In genomic region chr11:10752061-10752460, GRCh38 we compare ENCODE assay signal across 8 cellular contexts. TPM values are rescaled to one million over a fixed set of nuclear protein-coding genes. Genes with fewer than 3 reads are reported as not detected.
DNase-seq lines count a peak whose midpoint lies in the region; ATAC-seq and TF ChIP-seq lines count a peak whose summit lies in the region.

No MANE protein-coding gene starts in this region.

- H4K20me1 ChIP-seq in DND-41 (ENCODE audit: insufficient read depth, low read length) (no peaks in the 10 kb centered on the region; the same call in 1 of the 2 replicates), OCI-LY3 (ENCODE audit: insufficient read depth, low read length) (no peaks in the 10 kb centered on the region)

- peak overlapping the region; percentile 81 for H3K4me2 ChIP-seq in DND-41 (ENCODE audit: insufficient read depth, low read length)
- H3K4me2 ChIP-seq in OCI-LY3 (ENCODE audit: low read length): peak overlapping the region; percentile 95

- TF ChIP-seq CTCF in DND-41 (IDR thresholded peaks at IDR 0.05; ENCODE audit: borderline replicate concordance, extremely low read depth, low read length, poor library complexity, severe bottlenecking) (no peak), OCI-LY3 (IDR thresholded peaks at IDR 0.05; ENCODE audit: low read depth, low read length) (no peak), osteocyte (IDR thresholded peaks at IDR 0.05) (no peak)

- H3K9me3 Mint-ChIP-seq in osteocyte (ENCODE audit: unreplicated experiment): no peaks in the 10 kb centered on the region

- no peaks in the 10 kb centered on the region for H3K9me3 ChIP-seq in DND-41 (ENCODE audit: insufficient read depth, low read length, severe bottlenecking)
- no peaks in the 10 kb centered on the region for H3K9me3 ChIP-seq in OCI-LY3 (ENCODE audit: insufficient read depth, low read length)

- no peaks in the 10 kb centered on the region for H3K27me3 Mint-ChIP-seq in osteocyte (ENCODE audit: unreplicated experiment)

- ATAC-seq in DND-41 (ENCODE audit: insufficient read depth, low read depth) (no peak), left lobe of liver (no peak), GM21529 (IDR thresholded peaks at IDR 0.05; ENCODE audit: unreplicated experiment) (no peak), GM21737 (IDR thresholded peaks at IDR 0.05; ENCODE audit: unreplicated experiment) (no peak)

- H2AFZ ChIP-seq in DND-41 (ENCODE audit: low read depth, low read length) (peak overlapping the region; percentile 89; the same call in 1 of the 2 replicates), OCI-LY3 (ENCODE audit: low read depth, low read length) (no peak overlapping the region)

- H3K4me3 ChIP-seq in DND-41 (ENCODE audit: low read depth in 1 of 2, low read length in 2 of 2) (peak overlapping the region; percentile 81 to 87; a peak in 3 of 4 replicates), OCI-LY3 (ENCODE audit: low read length) (peak overlapping the region; percentile 96)

- H3K27ac Mint-ChIP-seq in osteocyte (ENCODE audit: unreplicated experiment): peak overlapping the region; percentile 99

- H3K79me2 ChIP-seq in DND-41 (ENCODE audit: insufficient read depth, low read length) (peaks cover 28% of the 10 kb centered on the region), OCI-LY3 (ENCODE audit: low read length) (peaks cover 14% of the 10 kb centered on the region)

- H3K4me3 Mint-ChIP-seq in osteocyte (ENCODE audit: unreplicated experiment): peak overlapping the region; percentile 94

- H3K36me3 ChIP-seq in DND-41 (ENCODE audit: insufficient read depth, low read length): peaks cover 43% of the 10 kb centered on the region
- H3K36me3 ChIP-seq in OCI-LY3 (replicated peaks; ENCODE audit: low read depth, low read length): peaks cover 19% of the 10 kb centered on the region

- H3K4me1 ChIP-seq in DND-41 (ENCODE audit: insufficient read depth, low read length): peaks cover 26% of the 10 kb centered on the region
- peaks cover 7% of the 10 kb centered on the region for H3K4me1 ChIP-seq in OCI-LY3 (ENCODE audit: low read length)

- H3K4me1 Mint-ChIP-seq in osteocyte (ENCODE audit: unreplicated experiment): peaks cover 13% of the 10 kb centered on the region

- peak overlapping the region; percentile 95; the same call in 1 of the 2 replicates for H3K27ac ChIP-seq in DND-41 (ENCODE audit: low read length)
- H3K27ac ChIP-seq in OCI-LY3 (ENCODE audit: low read length): no peak overlapping the region
- H3K27ac ChIP-seq in epithelial cell of prostate: peak overlapping the region; percentile 95

- H3K9ac ChIP-seq in DND-41 (ENCODE audit: low read depth, low read length) (peak overlapping the region; percentile 72), OCI-LY3 (ENCODE audit: low read length) (peak overlapping the region; percentile 77)

- DNase-seq in DND-41: no peak
- no peak for DNase-seq in epithelial cell of prostate (ENCODE audit: low read depth, low spot score)
- no peak for DNase-seq in osteocyte (ENCODE audit: extremely low spot score, unreplicated experiment)
- no peak for DNase-seq in left lobe of liver (ENCODE audit: low spot score)
- no peak for DNase-seq in AG08395 (ENCODE audit: low spot score)

- H3K27me3 ChIP-seq in DND-41 (ENCODE audit: insufficient read depth, low read length, poor library complexity): no peaks in the 10 kb centered on the region
- H3K27me3 ChIP-seq in OCI-LY3 (ENCODE audit: low read depth, low read length): no peaks in the 10 kb centered on the region

- H3K36me3 Mint-ChIP-seq in osteocyte (ENCODE audit: unreplicated experiment): peaks cover 15% of the 10 kb centered on the region

RNA-seq across cellular contexts. Expression of gene CTR9, which starts 1.0 kb away (rescaled TPM):
- 27.7 and 28.0 TPM in 2 replicates for total RNA-seq in osteocyte
- 16.1 TPM for total RNA-seq in left lobe of liver

RNA-seq across cellular contexts. Expression of gene EIF4G2, which starts 56.7 kb away (rescaled TPM):
- 966 and 977 TPM in 2 replicates for total RNA-seq in osteocyte
- total RNA-seq in left lobe of liver: 318 TPM

RNA-seq across cellular contexts. Expression of gene IRAG1, which starts 58.5 kb away (rescaled TPM):
- total RNA-seq in osteocyte (22.2 and 24.0 TPM in 2 replicates), left lobe of liver (0.53 TPM)

Comparison
In these comparisons a context has a peak if more than half of its experiments do, and no peak if none do; other contexts are left out.
1. RNA of gene IRAG1, which starts 58.5 kb away (total RNA-seq): 22.2 to 24.0 TPM in osteocyte; 0.53 TPM in left lobe of liver (single experiment); every median in the first group is over 10 times any median in the second.